Comparison of ENCODE assay signal across 28 cellular contexts in genomic region chr12:46824709-46825108, GRCh38. TPM values are rescaled to one million over a fixed set of nuclear protein-coding genes. Genes with fewer than 3 reads are reported as not detected.
"Had no signal": no experiment of that assay in that cellular context is flagged by ENCODE, and none has a peak within 500 bp of the region (broad histone marks: within the 10 kb centered on the region; RNA-seq: fewer than 3 reads in every experiment).

No MANE protein-coding gene starts in this region.

- H3K4me1 Mint-ChIP-seq: activated CD4-positive, alpha-beta T cell treated with anti-CD3 and anti-CD28 coated beads for 36 hours; activated naive CD4-positive, alpha-beta T cell treated with anti-CD3 and anti-CD28 coated beads, Interleukin-2, amount 10 ng/mL, durations not matched to agents 7 days and 5 days; activated naive CD8-positive, alpha-beta T cell treated with anti-CD3 and anti-CD28 coated beads, Interleukin-2, amount 10 ng/mL, durations not matched to agents 7 days and 5 days had no signal

- H3K9me3 Mint-ChIP-seq: activated naive CD8-positive, alpha-beta T cell treated with anti-CD3 and anti-CD28 coated beads, Interleukin-2, amount 10 ng/mL, durations not matched to agents 7 days and 5 days; brain; natural killer cell had no signal

- H3K36me3 ChIP-seq: ascending aorta, cardiac muscle cell, gastrocnemius medialis, sigmoid colon, suprapubic skin, tibial artery had no signal

- DNase-seq: activated CD4-positive, alpha-beta T cell treated with anti-CD3 and anti-CD28 coated beads for 36 hours; activated CD4-positive, alpha-beta T cell treated with anti-CD3 and anti-CD28 coated beads, Interleukin-2, amount 50 U/mL, for 4 hours; activated CD4-positive, CD25-positive, alpha-beta regulatory T cell; activated gamma-delta T cell; activated naive CD4-positive, alpha-beta T cell treated with anti-CD3 and anti-CD28 coated beads, Interleukin-2, amount 10 ng/mL, durations not matched to agents 7 days and 5 days; activated naive CD8-positive, alpha-beta T cell treated with anti-CD3 and anti-CD28 coated beads, Interleukin-2, amount 10 ng/mL, durations not matched to agents 7 days and 5 days; cerebellar nuclear complex; dorsolateral prefrontal cortex; effector memory CD4-positive, alpha-beta T cell; erythroblast; gastrocnemius medialis; glutamatergic neuron; islet precursor cell; left ventricle myocardium superior; natural killer cell; posterior cingulate gyrus; retina; sigmoid colon; stimulated activated CD4-positive, alpha-beta T cell treated with anti-CD3 and anti-CD28 coated beads, Interleukin-15, amount 100 ng/mL, for 24 hours; stimulated activated CD4-positive, alpha-beta T cell treated with anti-CD3 and anti-CD28 coated beads, Interleukin-2, amount 100 ng/mL, for 24 hours; stimulated activated naive CD4-positive, alpha-beta T cell; tibial artery had no signal

- H3K27ac Mint-ChIP-seq: activated CD4-positive, alpha-beta T cell treated with anti-CD3 and anti-CD28 coated beads for 36 hours; activated naive CD4-positive, alpha-beta T cell treated with anti-CD3 and anti-CD28 coated beads, Interleukin-2, amount 10 ng/mL, durations not matched to agents 7 days and 5 days; activated naive CD8-positive, alpha-beta T cell treated with anti-CD3 and anti-CD28 coated beads, Interleukin-2, amount 10 ng/mL, durations not matched to agents 7 days and 5 days; brain; natural killer cell had no signal

- H3K27ac ChIP-seq: ascending aorta, cardiac muscle cell, coronary artery, dorsolateral prefrontal cortex, sigmoid colon, suprapubic skin, tibial artery had no signal

- H3K27me3 ChIP-seq: gastrocnemius medialis, tibial artery had no signal

- H3K9me3 ChIP-seq: ascending aorta, gastrocnemius medialis, sigmoid colon, suprapubic skin, tibial artery had no signal

- H3K4me3 ChIP-seq: ascending aorta, cardiac muscle cell, coronary artery, suprapubic skin had no signal

- H3K4me3 Mint-ChIP-seq: activated CD4-positive, alpha-beta T cell treated with anti-CD3 and anti-CD28 coated beads for 36 hours; activated naive CD4-positive, alpha-beta T cell treated with anti-CD3 and anti-CD28 coated beads, Interleukin-2, amount 10 ng/mL, durations not matched to agents 7 days and 5 days; activated naive CD8-positive, alpha-beta T cell treated with anti-CD3 and anti-CD28 coated beads, Interleukin-2, amount 10 ng/mL, durations not matched to agents 7 days and 5 days; natural killer cell had no signal

- H3K4me1 ChIP-seq: ascending aorta had no signal

- H3K36me3 Mint-ChIP-seq: activated naive CD4-positive, alpha-beta T cell treated with anti-CD3 and anti-CD28 coated beads, Interleukin-2, amount 10 ng/mL, durations not matched to agents 7 days and 5 days; activated naive CD8-positive, alpha-beta T cell treated with anti-CD3 and anti-CD28 coated beads, Interleukin-2, amount 10 ng/mL, durations not matched to agents 7 days and 5 days; brain; natural killer cell had no signal

RNA-seq across cellular contexts. Expression of gene SLC38A4, which starts 1.1 kb away (rescaled TPM):
- total RNA-seq: activated CD4-positive, alpha-beta T cell treated with anti-CD3 and anti-CD28 coated beads for 36 hours; activated naive CD8-positive, alpha-beta T cell treated with anti-CD3 and anti-CD28 coated beads, Interleukin-2, amount 10 ng/mL, durations not matched to agents 7 days and 5 days; ascending aorta; natural killer cell; T-helper 1 cell treated with Interleukin-12 subunit alpha and Interleukin-12 subunit beta and Interleukin-4 antibody, amounts not matched to agents 30 ng/mL and 1 ng/mL, for 36 hours had no signal
